ENCODE assay signal across 1 cellular context in the genomic region with DNA sequence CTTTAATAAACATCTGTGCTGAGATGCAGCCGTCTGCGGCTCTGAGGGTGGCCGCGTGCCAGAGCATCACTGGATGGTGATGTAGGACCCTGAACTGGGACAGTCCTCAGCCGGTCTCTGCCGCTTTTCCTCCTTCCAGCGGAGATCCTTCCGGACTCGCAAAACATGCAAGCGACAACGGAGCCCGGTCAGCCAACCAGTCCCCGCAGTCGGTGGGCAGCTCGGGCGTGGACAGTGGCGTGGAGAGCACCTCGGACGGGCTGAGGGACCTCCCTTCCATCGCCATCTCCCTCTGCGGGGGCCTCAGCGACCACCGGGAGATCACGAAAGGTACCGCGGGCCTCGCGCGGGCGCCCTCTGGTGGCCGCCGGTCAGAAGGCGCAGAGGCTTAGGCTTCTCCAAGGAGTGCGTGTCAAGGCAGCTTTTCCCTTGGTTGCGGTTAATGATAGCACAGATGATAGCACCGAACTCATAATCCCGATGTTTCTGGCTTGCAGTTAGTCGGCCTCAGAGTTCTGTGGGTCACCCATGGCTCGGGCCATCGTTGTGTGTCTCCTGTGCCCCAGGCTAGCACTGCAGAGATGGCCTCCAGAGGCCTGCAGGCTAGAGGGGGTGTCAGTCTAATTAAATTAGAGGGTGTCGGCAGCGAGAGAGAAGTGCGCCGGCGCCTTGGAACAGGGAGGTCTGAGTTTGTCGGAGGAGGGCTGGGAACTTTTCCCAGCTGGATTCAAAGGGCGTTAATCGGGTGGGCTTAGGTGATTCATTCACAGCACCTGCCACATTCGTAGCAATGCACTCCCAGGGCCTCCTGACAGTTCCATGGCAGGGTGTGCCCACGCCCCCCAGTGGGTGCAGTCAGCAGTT.
TF ChIP-seq lines count a peak whose summit lies in the region.

No MANE protein-coding gene starts in this region.

TF ChIP-seq in K562, 482 proteins besides CTCF, POLR2A, EP300 and RAD21 (continued from another document):
- TF ChIP-seq, protein P1, sequence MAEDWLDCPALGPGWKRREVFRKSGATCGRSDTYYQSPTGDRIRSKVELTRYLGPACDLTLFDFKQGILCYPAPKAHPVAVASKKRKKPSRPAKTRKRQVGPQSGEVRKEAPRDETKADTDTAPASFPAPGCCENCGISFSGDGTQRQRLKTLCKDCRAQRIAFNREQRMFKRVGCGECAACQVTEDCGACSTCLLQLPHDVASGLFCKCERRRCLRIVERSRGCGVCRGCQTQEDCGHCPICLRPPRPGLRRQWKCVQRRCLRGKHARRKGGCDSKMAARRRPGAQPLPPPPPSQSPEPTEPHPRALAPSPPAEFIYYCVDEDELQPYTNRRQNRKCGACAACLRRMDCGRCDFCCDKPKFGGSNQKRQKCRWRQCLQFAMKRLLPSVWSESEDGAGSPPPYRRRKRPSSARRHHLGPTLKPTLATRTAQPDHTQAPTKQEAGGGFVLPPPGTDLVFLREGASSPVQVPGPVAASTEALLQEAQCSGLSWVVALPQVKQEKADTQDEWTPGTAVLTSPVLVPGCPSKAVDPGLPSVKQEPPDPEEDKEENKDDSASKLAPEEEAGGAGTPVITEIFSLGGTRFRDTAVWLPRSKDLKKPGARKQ (CRISPR knock-in tag; IDR thresholded peaks at IDR 0.05) = peak; percentile 82; the same call in 1 of the 2 replicates
- TF ChIP-seq POLR2G (IDR thresholded peaks at IDR 0.05; ENCODE audit: low read depth, low read length) = peak; percentile 52
- no peak for TF ChIP-seq TAF9B (IDR thresholded peaks at IDR 0.05; ENCODE audit: partially characterized antibody)
- no peak for TF ChIP-seq GATAD2B (IDR thresholded peaks at IDR 0.05; ENCODE audit: borderline replicate concordance)
- peak; percentile 52 for TF ChIP-seq RBM22 (IDR thresholded peaks at IDR 0.05; ENCODE audit: low read depth, low read length, poor library complexity, severe bottlenecking)
- no peak for TF ChIP-seq HOXB6 (CRISPR knock-in tag; IDR thresholded peaks at IDR 0.05; ENCODE audit: borderline replicate concordance)
- no peak for TF ChIP-seq HNRNPK (IDR thresholded peaks at IDR 0.05; ENCODE audit: low read depth, low read length, poor library complexity, severe bottlenecking)
- TF ChIP-seq MEIS2 (IDR thresholded peaks at IDR 0.05; ENCODE audit: partially characterized antibody) = no peak
- no peak for TF ChIP-seq ETV1 (tag; conservative IDR thresholded peaks at IDR 0.05; ENCODE audit: low read depth)
- TF ChIP-seq ZBTB7A (IDR thresholded peaks at IDR 0.05; ENCODE audit: borderline replicate concordance, control insufficient read depth, low read depth, low read length) = 0 out of 2 replicates have a peak, but pooled peaks have one; percentile 30
- TF ChIP-seq KLF6 (CRISPR knock-in tag; IDR thresholded peaks at IDR 0.05; ENCODE audit: borderline replicate concordance) = no peak
- TF ChIP-seq, protein P2, sequence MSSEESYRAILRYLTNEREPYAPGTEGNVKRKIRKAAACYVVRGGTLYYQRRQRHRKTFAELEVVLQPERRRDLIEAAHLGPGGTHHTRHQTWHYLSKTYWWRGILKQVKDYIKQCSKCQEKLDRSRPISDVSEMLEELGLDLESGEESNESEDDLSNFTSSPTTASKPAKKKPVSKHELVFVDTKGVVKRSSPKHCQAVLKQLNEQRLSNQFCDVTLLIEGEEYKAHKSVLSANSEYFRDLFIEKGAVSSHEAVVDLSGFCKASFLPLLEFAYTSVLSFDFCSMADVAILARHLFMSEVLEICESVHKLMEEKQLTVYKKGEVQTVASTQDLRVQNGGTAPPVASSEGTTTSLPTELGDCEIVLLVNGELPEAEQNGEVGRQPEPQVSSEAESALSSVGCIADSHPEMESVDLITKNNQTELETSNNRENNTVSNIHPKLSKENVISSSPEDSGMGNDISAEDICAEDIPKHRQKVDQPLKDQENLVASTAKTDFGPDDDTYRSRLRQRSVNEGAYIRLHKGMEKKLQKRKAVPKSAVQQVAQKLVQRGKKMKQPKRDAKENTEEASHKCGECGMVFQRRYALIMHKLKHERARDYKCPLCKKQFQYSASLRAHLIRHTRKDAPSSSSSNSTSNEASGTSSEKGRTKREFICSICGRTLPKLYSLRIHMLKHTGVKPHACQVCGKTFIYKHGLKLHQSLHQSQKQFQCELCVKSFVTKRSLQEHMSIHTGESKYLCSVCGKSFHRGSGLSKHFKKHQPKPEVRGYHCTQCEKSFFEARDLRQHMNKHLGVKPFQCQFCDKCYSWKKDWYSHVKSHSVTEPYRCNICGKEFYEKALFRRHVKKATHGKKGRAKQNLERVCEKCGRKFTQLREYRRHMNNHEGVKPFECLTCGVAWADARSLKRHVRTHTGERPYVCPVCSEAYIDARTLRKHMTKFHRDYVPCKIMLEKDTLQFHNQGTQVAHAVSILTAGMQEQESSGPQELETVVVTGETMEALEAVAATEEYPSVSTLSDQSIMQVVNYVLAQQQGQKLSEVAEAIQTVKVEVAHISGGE (CRISPR knock-in tag; IDR thresholded peaks at IDR 0.05) = no peak
- TF ChIP-seq, protein P3, sequence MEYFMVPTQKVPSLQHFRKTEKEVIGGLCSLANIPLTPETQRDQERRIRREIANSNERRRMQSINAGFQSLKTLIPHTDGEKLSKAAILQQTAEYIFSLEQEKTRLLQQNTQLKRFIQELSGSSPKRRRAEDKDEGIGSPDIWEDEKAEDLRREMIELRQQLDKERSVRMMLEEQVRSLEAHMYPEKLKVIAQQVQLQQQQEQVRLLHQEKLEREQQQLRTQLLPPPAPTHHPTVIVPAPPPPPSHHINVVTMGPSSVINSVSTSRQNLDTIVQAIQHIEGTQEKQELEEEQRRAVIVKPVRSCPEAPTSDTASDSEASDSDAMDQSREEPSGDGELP (CRISPR knock-in tag; IDR thresholded peaks at IDR 0.05; ENCODE audit: borderline replicate concordance) = peak; percentile 16; the same call in 1 of the 2 replicates
- TF ChIP-seq ZNF707 (CRISPR knock-in tag; conservative IDR thresholded peaks at IDR 0.05) = no peak
- TF ChIP-seq, protein P4, sequence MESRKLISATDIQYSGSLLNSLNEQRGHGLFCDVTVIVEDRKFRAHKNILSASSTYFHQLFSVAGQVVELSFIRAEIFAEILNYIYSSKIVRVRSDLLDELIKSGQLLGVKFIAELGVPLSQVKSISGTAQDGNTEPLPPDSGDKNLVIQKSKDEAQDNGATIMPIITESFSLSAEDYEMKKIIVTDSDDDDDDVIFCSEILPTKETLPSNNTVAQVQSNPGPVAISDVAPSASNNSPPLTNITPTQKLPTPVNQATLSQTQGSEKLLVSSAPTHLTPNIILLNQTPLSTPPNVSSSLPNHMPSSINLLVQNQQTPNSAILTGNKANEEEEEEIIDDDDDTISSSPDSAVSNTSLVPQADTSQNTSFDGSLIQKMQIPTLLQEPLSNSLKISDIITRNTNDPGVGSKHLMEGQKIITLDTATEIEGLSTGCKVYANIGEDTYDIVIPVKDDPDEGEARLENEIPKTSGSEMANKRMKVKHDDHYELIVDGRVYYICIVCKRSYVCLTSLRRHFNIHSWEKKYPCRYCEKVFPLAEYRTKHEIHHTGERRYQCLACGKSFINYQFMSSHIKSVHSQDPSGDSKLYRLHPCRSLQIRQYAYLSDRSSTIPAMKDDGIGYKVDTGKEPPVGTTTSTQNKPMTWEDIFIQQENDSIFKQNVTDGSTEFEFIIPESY (CRISPR knock-in tag; IDR thresholded peaks at IDR 0.05) = 0 out of 2 replicates have a peak, but pooled peaks have one; percentile 59
- no peak for TF ChIP-seq FOSL1 (tag; conservative IDR thresholded peaks at IDR 0.05)
- TF ChIP-seq KLF1 (tag; IDR thresholded peaks at IDR 0.05) = no peak
- TF ChIP-seq, protein P5, sequence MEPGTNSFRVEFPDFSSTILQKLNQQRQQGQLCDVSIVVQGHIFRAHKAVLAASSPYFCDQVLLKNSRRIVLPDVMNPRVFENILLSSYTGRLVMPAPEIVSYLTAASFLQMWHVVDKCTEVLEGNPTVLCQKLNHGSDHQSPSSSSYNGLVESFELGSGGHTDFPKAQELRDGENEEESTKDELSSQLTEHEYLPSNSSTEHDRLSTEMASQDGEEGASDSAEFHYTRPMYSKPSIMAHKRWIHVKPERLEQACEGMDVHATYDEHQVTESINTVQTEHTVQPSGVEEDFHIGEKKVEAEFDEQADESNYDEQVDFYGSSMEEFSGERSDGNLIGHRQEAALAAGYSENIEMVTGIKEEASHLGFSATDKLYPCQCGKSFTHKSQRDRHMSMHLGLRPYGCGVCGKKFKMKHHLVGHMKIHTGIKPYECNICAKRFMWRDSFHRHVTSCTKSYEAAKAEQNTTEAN (CRISPR knock-in tag; IDR thresholded peaks at IDR 0.05) = no peak
- TF ChIP-seq TCF7 (IDR thresholded peaks at IDR 0.05; ENCODE audit: borderline replicate concordance) = no peak
- no peak for TF ChIP-seq ZNF143 (CRISPR knock-in tag; IDR thresholded peaks at IDR 0.05)
- TF ChIP-seq SMC3 (conservative IDR thresholded peaks at IDR 0.05; ENCODE audit: insufficient read depth, low read depth, low read length) = peak; percentile 62; the same call in 1 of the 2 replicates
- TF ChIP-seq CHD1 (IDR thresholded peaks at IDR 0.05; ENCODE audit: low read length) = no peak
- no peak for TF ChIP-seq POLR2B (IDR thresholded peaks at IDR 0.05; ENCODE audit: low read depth, partially characterized antibody)
TF ChIP-seq in K562: peak in this region for 9.
